In the genomic region with DNA sequence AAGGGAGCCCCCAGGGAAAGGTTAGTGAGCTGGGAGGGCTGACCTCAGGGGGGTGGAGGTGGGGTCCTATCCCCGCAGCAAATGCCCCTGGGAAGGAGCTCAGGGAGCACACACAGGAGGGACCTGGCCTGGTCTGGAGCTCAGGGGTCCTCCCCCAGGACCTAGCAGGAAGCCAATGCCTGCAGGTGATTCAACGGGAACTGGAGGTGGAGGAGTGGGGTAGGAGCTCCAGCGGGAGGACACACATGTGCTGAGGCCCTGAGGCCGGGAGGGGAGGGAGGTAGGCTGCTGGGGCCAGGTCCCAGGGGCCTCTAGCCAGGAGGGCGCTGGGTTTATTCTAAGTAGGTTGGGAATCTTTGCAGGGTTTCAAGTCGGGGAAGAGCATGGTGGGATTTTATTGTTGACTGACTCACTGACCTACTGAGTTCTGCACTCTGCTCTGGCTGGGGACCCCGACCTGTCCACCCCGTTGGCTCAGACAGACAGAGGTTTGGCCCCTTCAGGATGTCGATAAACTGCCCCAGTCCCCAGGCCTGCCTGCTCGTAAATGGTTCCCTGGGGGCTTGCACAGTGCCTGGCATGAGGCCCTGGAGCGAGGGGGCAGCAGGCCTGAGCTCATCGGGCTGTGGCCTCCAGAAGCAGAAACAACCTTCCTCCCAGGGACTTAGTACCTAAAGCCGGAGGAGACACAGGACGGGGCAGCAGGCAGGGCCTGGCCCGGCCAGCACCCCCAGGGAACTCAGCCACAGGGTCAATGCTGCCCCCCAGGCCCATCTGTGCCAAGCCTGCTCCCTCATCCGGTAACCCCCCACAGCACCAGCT, we compare ENCODE assay signal across 2 cellular contexts.
TF ChIP-seq lines count a peak whose summit lies in the region.

No MANE protein-coding gene starts in this region.

TF ChIP-seq in IMR-90, 13 proteins besides CTCF, POLR2A, EP300 and RAD21:
- TF ChIP-seq FOS (IDR thresholded peaks at IDR 0.05; ENCODE audit: low read depth, low read length) (no peak), CEBPB (IDR thresholded peaks at IDR 0.05; ENCODE audit: low read depth, low read length) (no peak), MXI1 (IDR thresholded peaks at IDR 0.05; ENCODE audit: borderline replicate concordance, low read depth, low read length) (no peak), SMC3 (IDR thresholded peaks at IDR 0.05; ENCODE audit: low read depth, low read length) (no peak)
- TF ChIP-seq, protein P1, sequence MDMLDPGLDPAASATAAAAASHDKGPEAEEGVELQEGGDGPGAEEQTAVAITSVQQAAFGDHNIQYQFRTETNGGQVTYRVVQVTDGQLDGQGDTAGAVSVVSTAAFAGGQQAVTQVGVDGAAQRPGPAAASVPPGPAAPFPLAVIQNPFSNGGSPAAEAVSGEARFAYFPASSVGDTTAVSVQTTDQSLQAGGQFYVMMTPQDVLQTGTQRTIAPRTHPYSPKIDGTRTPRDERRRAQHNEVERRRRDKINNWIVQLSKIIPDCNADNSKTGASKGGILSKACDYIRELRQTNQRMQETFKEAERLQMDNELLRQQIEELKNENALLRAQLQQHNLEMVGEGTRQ (IDR thresholded peaks at IDR 0.05; ENCODE audit: low read depth, low read length): no peak

TF ChIP-seq in H1, 55 proteins besides CTCF, POLR2A, EP300 and RAD21:
- TF ChIP-seq NANOG (IDR thresholded peaks at IDR 0.05; ENCODE audit: insufficient read depth, low read depth, low read length, poor library complexity, severe bottlenecking) (no peak), ZNF274 (IDR thresholded peaks at IDR 0.05; ENCODE audit: borderline replicate concordance, extremely low read depth, low read length) (no peak), EZH2 (IDR thresholded peaks at IDR 0.05; ENCODE audit: low read depth, low read length, severe bottlenecking) (no peak), NRF1 (IDR thresholded peaks at IDR 0.05; ENCODE audit: low read depth, low read length) (no peak), GABPA (IDR thresholded peaks at IDR 0.05; ENCODE audit: borderline replicate concordance, insufficient read depth, low read length) (no peak)
- TF ChIP-seq, protein P2, sequence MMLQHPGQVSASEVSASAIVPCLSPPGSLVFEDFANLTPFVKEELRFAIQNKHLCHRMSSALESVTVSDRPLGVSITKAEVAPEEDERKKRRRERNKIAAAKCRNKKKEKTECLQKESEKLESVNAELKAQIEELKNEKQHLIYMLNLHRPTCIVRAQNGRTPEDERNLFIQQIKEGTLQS (IDR thresholded peaks at IDR 0.05; ENCODE audit: insufficient read depth, low read depth, low read length): no peak
